Comparison of ENCODE assay signal across 19 cellular contexts in genomic region chr14:30996892-30997659, GRCh38. TPM values are rescaled to one million over a fixed set of nuclear protein-coding genes. Genes with fewer than 3 reads are reported as not detected.
DNase-seq lines count a peak whose midpoint lies in the region; ATAC-seq and TF ChIP-seq lines count a peak whose summit lies in the region.
"Had no signal": no experiment of that assay in that cellular context is flagged by ENCODE, and none has a peak within 500 bp of the region (broad histone marks: within the 10 kb centered on the region; RNA-seq: fewer than 3 reads in every experiment).

No MANE protein-coding gene starts in this region.

- in situ Hi-C loops in GM13977 (cut with MboI; ENCODE audit: low pct_unique_long_range_greater_than_20kb, low sequenced_read_pairs, unreplicated experiment), result no loop called here

- CTCF ChIA-PET in activated CD4-positive, alpha-beta T cell treated with anti-CD3 and anti-CD28 coated beads for 36 hours (lab: Charles Lee), result interaction anchor here (0.7 kb wide), 1 partner anchor 221 kb away, joined by 4 read pairs; no protein-coding TSS in a partner anchor

- TF ChIP-seq CTCF in progenitor cell of endocrine pancreas (IDR thresholded peaks at IDR 0.05; ENCODE audit: unreplicated experiment) (no peak), GM13977 (IDR thresholded peaks at IDR 0.05; ENCODE audit: extremely low read depth, insufficient read depth, missing control alignments) (no peak), glutamatergic neuron (IDR thresholded peaks at IDR 0.05; ENCODE audit: partially characterized antibody, unreplicated experiment) (no peak)

- H3K9me3 ChIP-seq in HUES64 (ENCODE audit: insufficient read depth, low read depth, low read length) (peaks cover 8% of the 10 kb centered on the region; the same call in 1 of the 2 replicates), iPS DF 6.9 (ENCODE audit: control insufficient read depth, insufficient read depth, low read length) (0 out of 2 replicates have a peak, but pooled peaks cover 3% of the 10 kb centered on the region)
- H3K9me3 ChIP-seq: Caco-2 had no signal

- peaks cover 14% of the 10 kb centered on the region for H3K4me1 Mint-ChIP-seq in activated CD4-positive, alpha-beta T cell treated with anti-CD3 and anti-CD28 coated beads, Interleukin-2, amount 10 ng/mL, durations not matched to agents 24 days and 14 days
- H3K4me1 Mint-ChIP-seq in activated CD4-positive, alpha-beta T cell treated with anti-CD3 and anti-CD28 coated beads for 36 hours, result peaks cover 39% of the 10 kb centered on the region
- H3K4me1 Mint-ChIP-seq in progenitor cell of endocrine pancreas (ENCODE audit: low read depth) (peaks cover 15% of the 10 kb centered on the region), glutamatergic neuron (ENCODE audit: low read depth, unreplicated experiment) (peaks cover 12% of the 10 kb centered on the region)

- intact Hi-C loops in activated CD4-positive, alpha-beta T cell treated with anti-CD3 and anti-CD28 coated beads, Interleukin-2, amount 10 ng/mL, durations not matched to agents 24 days and 14 days (cut with micrococcal nuclease), result no loop called here
- intact Hi-C loops in activated CD4-positive, alpha-beta T cell treated with anti-CD3 and anti-CD28 coated beads for 36 hours (cut with DNase I, micrococcal nuclease), result loop anchor here (10.0 kb wide), 1 partner anchor 208 kb away; the partner anchor contains the start of gene HECTD1 (in 2 of the 2)

- WGBS in HUES64, result 20% methylated on average over 3 of the region's 4 CpGs
- WGBS in iPS DF 6.9 (ENCODE audit: insufficient coverage, insufficient read length), result no CpG with 5 or more reads among the region's 4 CpGs

- H3K27ac ChIP-seq in HUES64 (ENCODE audit: low read depth, low read length), result peak overlapping the region; percentile 43; the same call in 1 of the 2 replicates
- no peak overlapping the region for H3K27ac ChIP-seq in iPS DF 6.9 (ENCODE audit: low read length)
- H3K27ac ChIP-seq: SK-N-MC had no signal

- no peak for DNase-seq in activated CD4-positive, alpha-beta T cell treated with anti-CD3 and anti-CD28 coated beads, Interleukin-2, amount 10 ng/mL, durations not matched to agents 24 days and 14 days
- DNase-seq in activated CD4-positive, alpha-beta T cell treated with anti-CD3 and anti-CD28 coated beads for 36 hours, result no peak
- DNase-seq in iPS DF 6.9 (ENCODE audit: low read depth, low spot score), result peak; percentile 13
- no peak for DNase-seq in progenitor cell of endocrine pancreas (ENCODE audit: low spot score, unreplicated experiment)
- no peak for DNase-seq in GM13977 (ENCODE audit: low spot score)
- no peak for DNase-seq in SKM-1 treated with dmso at 0.1 percent for 144 hours (lab: John Stamatoyannopoulos, UW; ENCODE audit: unreplicated experiment)
- no peak for DNase-seq in glutamatergic neuron
- DNase-seq: Caco-2, DMS79 treated with DMSO at 0.1 percent for 48 hours, GDM1, KBM-7, NCI-H1048, NCI-H146, NCI-H2081 treated with DMSO at 0.1 percent for 48 hours, NCI-H2227 treated with DMSO at 0.1 percent for 48 hours, NCI-H526, PC-3 had no signal

- H3K4me3 ChIP-seq in HUES64 (ENCODE audit: low read length) (no peak overlapping the region), iPS DF 6.9 (ENCODE audit: low read length) (no peak overlapping the region)
- H3K4me3 ChIP-seq: SK-N-MC had no signal

- H3K36me3 ChIP-seq in HUES64 (ENCODE audit: insufficient read depth, low read length), result peaks cover 7% of the 10 kb centered on the region; the same call in 1 of the 2 replicates
- no peaks in the 10 kb centered on the region; the same call in 1 of the 2 replicates for H3K36me3 ChIP-seq in iPS DF 6.9 (ENCODE audit: control insufficient read depth, insufficient read depth, low read length)

- no peaks in the 10 kb centered on the region for H3K27me3 Mint-ChIP-seq in activated CD4-positive, alpha-beta T cell treated with anti-CD3 and anti-CD28 coated beads, Interleukin-2, amount 10 ng/mL, durations not matched to agents 24 days and 14 days
- H3K27me3 Mint-ChIP-seq in activated CD4-positive, alpha-beta T cell treated with anti-CD3 and anti-CD28 coated beads for 36 hours, result no peaks in the 10 kb centered on the region
- H3K27me3 Mint-ChIP-seq in progenitor cell of endocrine pancreas (no peaks in the 10 kb centered on the region), glutamatergic neuron (ENCODE audit: unreplicated experiment) (peaks cover 3% of the 10 kb centered on the region)

- no peak overlapping the region for H3K9ac ChIP-seq in HUES64 (ENCODE audit: low read depth, low read length)

- no peaks in the 10 kb centered on the region for H3K27me3 ChIP-seq in HUES64 (ENCODE audit: insufficient read depth, low read length)
- no peaks in the 10 kb centered on the region for H3K27me3 ChIP-seq in iPS DF 6.9 (ENCODE audit: control insufficient read depth, insufficient read depth, low read length)

- ATAC-seq in activated CD4-positive, alpha-beta T cell treated with anti-CD3 and anti-CD28 coated beads for 36 hours, result no peak
- ATAC-seq: PC-3 had no signal

- peaks cover 18% of the 10 kb centered on the region for H3K9me3 Mint-ChIP-seq in activated CD4-positive, alpha-beta T cell treated with anti-CD3 and anti-CD28 coated beads, Interleukin-2, amount 10 ng/mL, durations not matched to agents 24 days and 14 days
- peaks cover 7% of the 10 kb centered on the region for H3K9me3 Mint-ChIP-seq in activated CD4-positive, alpha-beta T cell treated with anti-CD3 and anti-CD28 coated beads for 36 hours (ENCODE audit: low read depth)
- peaks cover 15% of the 10 kb centered on the region for H3K9me3 Mint-ChIP-seq in progenitor cell of endocrine pancreas (ENCODE audit: low read depth)
- peaks cover 5% of the 10 kb centered on the region for H3K9me3 Mint-ChIP-seq in glutamatergic neuron (ENCODE audit: unreplicated experiment)

- peak overlapping the region; percentile 18 for H3K27ac Mint-ChIP-seq in activated CD4-positive, alpha-beta T cell treated with anti-CD3 and anti-CD28 coated beads, Interleukin-2, amount 10 ng/mL, durations not matched to agents 24 days and 14 days
- no peak overlapping the region for H3K27ac Mint-ChIP-seq in activated CD4-positive, alpha-beta T cell treated with anti-CD3 and anti-CD28 coated beads for 36 hours
- H3K27ac Mint-ChIP-seq in progenitor cell of endocrine pancreas, result peak overlapping the region; percentile 72
- H3K27ac Mint-ChIP-seq in glutamatergic neuron (ENCODE audit: unreplicated experiment), result no peak overlapping the region

- peaks cover 43% of the 10 kb centered on the region for H3K36me3 Mint-ChIP-seq in activated CD4-positive, alpha-beta T cell treated with anti-CD3 and anti-CD28 coated beads, Interleukin-2, amount 10 ng/mL, durations not matched to agents 24 days and 14 days (ENCODE audit: low read depth)
- H3K36me3 Mint-ChIP-seq in activated CD4-positive, alpha-beta T cell treated with anti-CD3 and anti-CD28 coated beads for 36 hours (ENCODE audit: low read depth), result peaks cover 44% of the 10 kb centered on the region
- H3K36me3 Mint-ChIP-seq in progenitor cell of endocrine pancreas (ENCODE audit: insufficient read depth), result peaks cover 36% of the 10 kb centered on the region
- H3K36me3 Mint-ChIP-seq in glutamatergic neuron (ENCODE audit: unreplicated experiment), result peaks cover 14% of the 10 kb centered on the region

- H3K4me1 ChIP-seq in HUES64 (ENCODE audit: insufficient read depth, low read length), result peaks cover 42% of the 10 kb centered on the region
- H3K4me1 ChIP-seq in iPS DF 6.9 (ENCODE audit: control insufficient read depth, insufficient read depth, low read length), result peaks cover 4% of the 10 kb centered on the region; the same call in 1 of the 2 replicates
- H3K4me1 ChIP-seq: Caco-2 had no signal

- no peak overlapping the region for H3K4me3 Mint-ChIP-seq in activated CD4-positive, alpha-beta T cell treated with anti-CD3 and anti-CD28 coated beads, Interleukin-2, amount 10 ng/mL, durations not matched to agents 24 days and 14 days
- H3K4me3 Mint-ChIP-seq in activated CD4-positive, alpha-beta T cell treated with anti-CD3 and anti-CD28 coated beads for 36 hours, result no peak overlapping the region
- H3K4me3 Mint-ChIP-seq in progenitor cell of endocrine pancreas (ENCODE audit: low read depth) (no peak overlapping the region), glutamatergic neuron (ENCODE audit: unreplicated experiment) (no peak overlapping the region)

- POLR2A ChIA-PET in activated CD4-positive, alpha-beta T cell treated with anti-CD3 and anti-CD28 coated beads for 36 hours (lab: Charles Lee), result no interaction called here

RNA-seq across cellular contexts. Expression of gene AP4S1, which starts 28.4 kb away (rescaled TPM):
- 7.8 and 8.6 TPM in 2 replicates for total RNA-seq in activated CD4-positive, alpha-beta T cell treated with anti-CD3 and anti-CD28 coated beads, Interleukin-2, amount 10 ng/mL, durations not matched to agents 24 days and 14 days
- total RNA-seq in activated CD4-positive, alpha-beta T cell treated with anti-CD3 and anti-CD28 coated beads for 36 hours, result 1 to 10 TPM; 4.0 to 5.9 TPM
- 9.5 TPM for polyA plus RNA-seq in HUES64 (2013, experiment 1 of 2)
- polyA plus RNA-seq in HUES64 (2013, experiment 2 of 2), result 8.7 TPM
- 12.0 and 12.9 TPM in 2 replicates for total RNA-seq in progenitor cell of endocrine pancreas
- 6.9 TPM for total RNA-seq in glutamatergic neuron (ENCODE audit: unreplicated experiment)

RNA-seq across cellular contexts. Expression of gene STRN3, which starts 29.1 kb away (rescaled TPM):
- total RNA-seq in activated CD4-positive, alpha-beta T cell treated with anti-CD3 and anti-CD28 coated beads, Interleukin-2, amount 10 ng/mL, durations not matched to agents 24 days and 14 days, result 21.4 and 27.1 TPM in 2 replicates
- 10 to 100 TPM; 17.9 to 22.5 TPM for total RNA-seq in activated CD4-positive, alpha-beta T cell treated with anti-CD3 and anti-CD28 coated beads for 36 hours
- polyA plus RNA-seq in HUES64 (2013, experiment 1 of 2), result 25.1 TPM
- 29.7 TPM for polyA plus RNA-seq in HUES64 (2013, experiment 2 of 2)
- 46.7 and 54.8 TPM in 2 replicates for total RNA-seq in progenitor cell of endocrine pancreas
- 58.1 TPM for total RNA-seq in glutamatergic neuron (ENCODE audit: unreplicated experiment)

Comparison
In these comparisons a context has a peak if more than half of its experiments do, and no peak if none do; other contexts are left out.
1. H3K27ac Mint-ChIP-seq: peak in activated CD4-positive, alpha-beta T cell treated with anti-CD3 and anti-CD28 coated beads, Interleukin-2, amount 10 ng/mL, durations not matched to agents 24 days and 14 days (single experiment) and progenitor cell of endocrine pancreas (single experiment); none in activated CD4-positive, alpha-beta T cell treated with anti-CD3 and anti-CD28 coated beads for 36 hours (single experiment) and glutamatergic neuron (single experiment).